8 cellular contexts compared by ENCODE assay signal in the genomic region with DNA sequence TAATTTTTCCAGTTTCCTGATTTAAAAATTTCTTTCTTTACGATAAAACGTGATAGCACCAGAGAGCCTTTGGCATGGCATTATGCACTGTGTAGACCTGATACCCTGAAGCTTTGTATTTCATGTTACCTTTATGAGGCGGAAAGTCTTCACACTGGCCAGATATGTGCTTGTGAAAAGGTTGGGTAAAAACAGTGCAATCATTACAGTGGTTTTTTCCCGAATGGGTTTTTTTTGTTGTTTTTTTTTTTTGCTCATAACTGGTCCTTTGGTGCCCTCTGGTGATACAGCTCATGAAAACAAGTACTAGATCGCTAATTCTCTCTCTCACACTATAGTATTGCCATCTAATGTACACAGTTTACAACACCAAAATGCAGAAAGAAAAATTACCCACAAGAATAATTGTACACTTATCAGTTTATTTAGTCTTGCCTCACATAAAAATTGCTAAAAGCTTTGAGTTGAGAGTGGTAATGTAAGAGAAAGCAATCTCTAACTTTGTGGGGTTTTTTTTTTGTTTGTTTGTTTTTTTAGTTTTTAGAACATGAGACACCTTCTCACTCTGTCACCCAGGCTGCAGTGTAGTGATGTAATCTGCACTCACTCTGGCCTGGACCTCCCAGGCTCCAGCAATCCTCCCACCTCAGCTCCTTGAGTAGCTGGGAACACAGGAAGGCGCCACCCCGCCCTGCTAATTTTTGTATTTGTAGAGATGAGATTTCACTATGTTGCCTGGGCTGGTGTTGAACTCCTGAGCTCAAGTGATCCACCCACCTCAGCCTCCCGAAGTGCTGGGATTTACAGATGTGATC. TPM values are rescaled to one million over a fixed set of nuclear protein-coding genes. Genes with fewer than 3 reads are reported as not detected.
DNase-seq lines count a peak whose midpoint lies in the region; ATAC-seq and TF ChIP-seq lines count a peak whose summit lies in the region.

No MANE protein-coding gene starts in this region.

- H3K4me1 Mint-ChIP-seq in naive thymus-derived CD8-positive, alpha-beta T cell: peaks cover 0 to 11% (median 5%) of the 10 kb centered on the region in 4 donors

- no peak overlapping the region for H3K4me3 Mint-ChIP-seq in naive thymus-derived CD8-positive, alpha-beta T cell

- peak overlapping the region in 1 of 10 donors; percentile 27 for H3K27ac Mint-ChIP-seq in naive thymus-derived CD8-positive, alpha-beta T cell

- TF ChIP-seq CTCF in AG09319 (IDR thresholded peaks at IDR 0.05; ENCODE audit: low read depth, low read length) (peak; percentile 61), epithelial cell of proximal tubule (conservative IDR thresholded peaks at IDR 0.05; ENCODE audit: low read depth, low read length) (peak; percentile 72)

- POLR2A ChIA-PET in naive thymus-derived CD8-positive, alpha-beta T cell (lab: Charles Lee): interaction anchor here (0.8 to 1.5 kb wide), 3 partner anchors 15 to 1515 kb away, joined by 3 to 4 read pairs (median 3); no protein-coding TSS in a partner anchor

- DNase-seq in AG09319 (ENCODE audit: extremely low read depth, low read depth) (peak; percentile 34), RPMI7951 (ENCODE audit: low read depth) (peak; percentile 31), epithelial cell of proximal tubule (ENCODE audit: low read depth) (no peak), islet precursor cell (no peak)
- peak in 4 of 10 donors; percentile 14 to 55 (median 48) for DNase-seq in naive thymus-derived CD8-positive, alpha-beta T cell

- H3K27me3 Mint-ChIP-seq in naive thymus-derived CD8-positive, alpha-beta T cell: no peaks in the 10 kb centered on the region

- ATAC-seq in GM18499 (IDR thresholded peaks at IDR 0.05; ENCODE audit: insufficient read depth, unreplicated experiment) (peak; percentile 71), HG03108 (IDR thresholded peaks at IDR 0.05; ENCODE audit: unreplicated experiment) (peak; percentile 56), GM19455 (IDR thresholded peaks at IDR 0.05; ENCODE audit: unreplicated experiment) (no peak)
- ATAC-seq in naive thymus-derived CD8-positive, alpha-beta T cell: peak; percentile 35 to 56

- H3K36me3 Mint-ChIP-seq in naive thymus-derived CD8-positive, alpha-beta T cell: peaks cover 10 to 24% (median 14%) of the 10 kb centered on the region in 3 donors

- H3K4me3 ChIP-seq in epithelial cell of proximal tubule (ENCODE audit: low read depth, low read length): no peak overlapping the region

- peaks cover 4 to 26% (median 17%) of the 10 kb centered on the region in 9 donors for H3K9me3 Mint-ChIP-seq in naive thymus-derived CD8-positive, alpha-beta T cell

RNA-seq across cellular contexts. Expression of a gene that starts 21.3 kb away (rescaled TPM):
- 60.4 and 62.4 TPM in 2 replicates for total RNA-seq in RPMI7951 (2014; rRNA removed; shearing (Covaris generic))
- total RNA-seq in epithelial cell of proximal tubule: 80.1 and 90.4 TPM in 2 replicates
- 100 to 1,000 TPM; 151 to 155 TPM for total RNA-seq in naive thymus-derived CD8-positive, alpha-beta T cell
- polyA plus RNA-seq in naive thymus-derived CD8-positive, alpha-beta T cell: 10 to 100 TPM; 33.7 to 64.4 (median 43.6) TPM

Comparison
In these comparisons a context has a peak if more than half of its experiments do, and no peak if none do; other contexts are left out.
1. DNase-seq: peak in AG09319 (single experiment) and RPMI7951 (single experiment); none in epithelial cell of proximal tubule (single experiment) and islet precursor cell (single experiment).